In the genomic region with DNA sequence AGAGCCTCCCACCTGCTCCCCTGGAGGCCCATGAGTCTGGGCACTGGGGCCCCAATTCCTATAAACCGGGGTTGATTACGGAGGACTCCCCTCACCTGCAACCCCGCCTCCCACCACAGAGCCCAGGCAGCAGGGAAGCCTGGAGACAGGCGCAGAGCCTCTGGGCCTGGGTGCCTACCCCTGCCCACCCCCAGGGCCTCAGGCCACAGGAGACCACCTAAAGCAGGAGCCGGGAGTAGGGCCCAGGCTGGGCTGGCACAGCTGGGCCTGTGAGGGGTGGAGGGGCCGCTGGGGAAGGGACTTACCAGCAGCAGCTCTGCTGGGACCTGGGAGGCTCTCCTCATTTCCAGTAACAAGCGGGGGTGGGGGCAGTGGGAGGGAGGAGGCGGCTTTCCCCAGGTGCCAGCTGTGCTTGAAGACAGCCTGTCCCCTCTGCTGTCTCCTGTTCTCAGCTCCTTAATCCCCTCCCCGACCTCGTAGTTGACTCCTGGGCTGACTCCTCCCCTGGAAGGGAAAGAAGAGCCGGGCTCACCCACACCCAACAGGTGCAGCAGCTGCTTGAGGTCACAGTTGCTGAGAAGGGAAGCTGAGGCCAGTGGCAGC, we compare ENCODE assay signal across 1 cellular context.
TF ChIP-seq lines count a peak whose summit lies in the region.

No MANE protein-coding gene starts in this region.

TF ChIP-seq in HEK293, 187 proteins besides CTCF, POLR2A, EP300 and RAD21 (continued from another document):
- TF ChIP-seq EGR2 (tag by site-specific recombination; IDR thresholded peaks at IDR 0.05; ENCODE audit: low read depth) (0 out of 2 replicates have a peak, but pooled peaks have one; percentile 32), ZNF792 (tag by site-specific recombination; IDR thresholded peaks at IDR 0.05) (no peak), SCRT1 (tag by site-specific recombination; IDR thresholded peaks at IDR 0.05; ENCODE audit: borderline replicate concordance) (0 out of 2 replicates have a peak, but pooled peaks have one; percentile 18), MZF1 (tag by site-specific recombination; IDR thresholded peaks at IDR 0.05; ENCODE audit: borderline replicate concordance) (no peak), ZNF248 (tag by site-specific recombination; IDR thresholded peaks at IDR 0.05) (no peak), ZNF391 (tag by site-specific recombination; IDR thresholded peaks at IDR 0.05; ENCODE audit: borderline replicate concordance, low read depth) (no peak), ZFHX2 (tag by site-specific recombination; conservative IDR thresholded peaks at IDR 0.05) (peak; percentile 40), ZNF211 (tag by site-specific recombination; IDR thresholded peaks at IDR 0.05; ENCODE audit: low read depth) (no peak), SCRT2 (tag by site-specific recombination; IDR thresholded peaks at IDR 0.05) (peak; percentile 83), ZNF677 (tag by site-specific recombination; IDR thresholded peaks at IDR 0.05) (no peak), ZNF223 (tag by site-specific recombination; IDR thresholded peaks at IDR 0.05) (no peak), ZNF341 (tag by site-specific recombination; IDR thresholded peaks at IDR 0.05; ENCODE audit: low read depth) (peak; percentile 55)
- TF ChIP-seq, protein P1, sequence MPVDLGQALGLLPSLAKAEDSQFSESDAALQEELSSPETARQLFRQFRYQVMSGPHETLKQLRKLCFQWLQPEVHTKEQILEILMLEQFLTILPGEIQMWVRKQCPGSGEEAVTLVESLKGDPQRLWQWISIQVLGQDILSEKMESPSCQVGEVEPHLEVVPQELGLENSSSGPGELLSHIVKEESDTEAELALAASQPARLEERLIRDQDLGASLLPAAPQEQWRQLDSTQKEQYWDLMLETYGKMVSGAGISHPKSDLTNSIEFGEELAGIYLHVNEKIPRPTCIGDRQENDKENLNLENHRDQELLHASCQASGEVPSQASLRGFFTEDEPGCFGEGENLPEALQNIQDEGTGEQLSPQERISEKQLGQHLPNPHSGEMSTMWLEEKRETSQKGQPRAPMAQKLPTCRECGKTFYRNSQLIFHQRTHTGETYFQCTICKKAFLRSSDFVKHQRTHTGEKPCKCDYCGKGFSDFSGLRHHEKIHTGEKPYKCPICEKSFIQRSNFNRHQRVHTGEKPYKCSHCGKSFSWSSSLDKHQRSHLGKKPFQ (tag by site-specific recombination; IDR thresholded peaks at IDR 0.05), result no peak
TF ChIP-seq in HEK293: peak in this region for 6.
